Comparison of ENCODE assay signal across 8 cellular contexts in the genomic region with DNA sequence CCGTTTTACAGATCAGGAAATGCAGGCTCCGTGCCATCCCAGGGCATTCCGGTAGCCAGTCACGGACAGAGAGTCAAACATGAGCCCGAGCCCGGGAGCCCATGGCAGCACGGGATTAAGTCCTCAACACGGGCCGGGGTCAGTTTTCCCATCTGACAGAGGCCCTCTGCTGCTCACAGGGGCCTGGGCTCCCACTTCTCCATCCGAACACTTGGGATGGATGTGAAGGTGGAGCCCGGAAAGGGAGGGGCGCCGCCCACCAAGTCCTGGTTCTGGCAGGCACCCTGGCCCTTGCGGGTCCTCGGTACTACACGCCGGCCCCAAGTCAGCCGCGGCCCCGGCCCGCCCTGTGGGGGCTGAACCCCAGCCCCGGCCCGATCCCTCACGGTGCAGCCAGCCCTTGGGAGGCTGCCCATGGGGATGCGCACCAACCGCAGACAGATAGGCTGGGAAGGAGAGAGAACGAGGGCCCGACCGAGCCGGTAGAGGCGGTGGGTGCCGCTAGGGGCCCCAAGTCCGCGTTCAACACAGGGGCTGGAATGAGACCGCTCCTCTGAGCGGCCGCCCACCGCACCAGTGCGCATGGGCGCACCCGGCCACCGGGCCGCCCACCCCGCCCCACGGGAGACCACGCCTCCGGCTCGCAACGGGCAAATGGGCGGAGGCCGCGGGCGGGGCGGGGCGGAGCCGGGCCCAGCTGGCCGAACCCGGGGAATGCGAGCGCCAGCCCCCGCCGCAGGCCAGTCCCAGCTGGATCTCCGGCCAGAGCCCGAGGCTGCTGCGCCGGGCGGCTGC. TPM values are rescaled to one million over a fixed set of nuclear protein-coding genes. Genes with fewer than 3 reads are reported as not detected.
DNase-seq lines count a peak whose midpoint lies in the region; ATAC-seq, FAIRE-seq and TF ChIP-seq lines count a peak whose summit lies in the region.

A gene (plus strand): TSS at position 743 of the 795 bp plus-strand sequence. CDS start 17,916 bp downstream, outside the sequence.

- peak within 1 kb of the TSS; percentile 73 for H3K4me3 ChIP-seq in right cardiac atrium (ENCODE audit: low read length)
- H3K4me3 ChIP-seq in uterus: peak within 1 kb of the TSS; percentile 68 to 90

- H3K4me1 Mint-ChIP-seq in T-helper 1 cell treated with Interleukin-12 subunit alpha and Interleukin-12 subunit beta and Interleukin-4 antibody, amounts not matched to agents 30 μg/mL and 1 μg/mL, for 36 hours (ENCODE audit: low read depth): peaks cover 6% of the 10 kb centered on the region

- no peaks in the 10 kb centered on the region for H3K9me3 Mint-ChIP-seq in T-helper 1 cell treated with Interleukin-12 subunit alpha and Interleukin-12 subunit beta and Interleukin-4 antibody, amounts not matched to agents 30 μg/mL and 1 μg/mL, for 36 hours

- no peak for TF ChIP-seq POLR2A in GM12892 (IDR thresholded peaks at IDR 0.05; ENCODE audit: low read depth, low read length)
- peak; percentile 91 to 99 for TF ChIP-seq POLR2A in uterus (IDR thresholded peaks at IDR 0.05)

- no peak within 1 kb of the TSS for H3K27ac Mint-ChIP-seq in T-helper 1 cell treated with Interleukin-12 subunit alpha and Interleukin-12 subunit beta and Interleukin-4 antibody, amounts not matched to agents 30 μg/mL and 1 μg/mL, for 36 hours

- H3K36me3 Mint-ChIP-seq in T-helper 1 cell treated with Interleukin-12 subunit alpha and Interleukin-12 subunit beta and Interleukin-4 antibody, amounts not matched to agents 30 μg/mL and 1 μg/mL, for 36 hours (ENCODE audit: low read depth): no peaks in the 10 kb centered on the region

- intact Hi-C loops in right cardiac atrium (cut with DNase I): no loop called here
- intact Hi-C loops in uterus (cut with DNase I; ENCODE audit: low total_unique reads): no loop called here

- no peaks in the 10 kb centered on the region for H3K9me3 ChIP-seq in right cardiac atrium (ENCODE audit: control insufficient read depth, low read length)
- no peaks in the 10 kb centered on the region for H3K9me3 ChIP-seq in uterus

- WGBS in right cardiac atrium: under 1% methylated on average over 67 of the region's 67 CpGs

- FAIRE-seq in GM12892 (lab: Jason Lieb, UNC): peak; percentile 100

- DNase-seq in GM12892 (ENCODE audit: insufficient read length) (peak; percentile 97), NCI-H128 (lab: John Stamatoyannopoulos, UW; ENCODE audit: unreplicated experiment) (peak; percentile 64), right cardiac atrium (peak; percentile 94 to 98 (median 98)), putamen (ENCODE audit: low spot score) (peak; percentile 93), uterus (peak; percentile 90 to 95)

- H3K27me3 ChIP-seq in right cardiac atrium (ENCODE audit: control insufficient read depth, insufficient read depth): no peaks in the 10 kb centered on the region
- no peaks in the 10 kb centered on the region for H3K27me3 ChIP-seq in uterus

- peaks cover 34% of the 10 kb centered on the region for H3K27me3 Mint-ChIP-seq in T-helper 1 cell treated with Interleukin-12 subunit alpha and Interleukin-12 subunit beta and Interleukin-4 antibody, amounts not matched to agents 30 μg/mL and 1 μg/mL, for 36 hours (ENCODE audit: low read depth)

- peak within 1 kb of the TSS; percentile 82 for H3K4me3 Mint-ChIP-seq in T-helper 1 cell treated with Interleukin-12 subunit alpha and Interleukin-12 subunit beta and Interleukin-4 antibody, amounts not matched to agents 30 μg/mL and 1 μg/mL, for 36 hours

- peak within 1 kb of the TSS; percentile 75 for H3K27ac ChIP-seq in angular gyrus (ENCODE audit: low read depth, low read length)
- peak within 1 kb of the TSS; percentile 49 for H3K27ac ChIP-seq in right cardiac atrium (ENCODE audit: low read length)
- H3K27ac ChIP-seq in uterus: peak within 1 kb of the TSS; percentile 88 to 96

- H3K36me3 ChIP-seq in uterus: no peaks in the 10 kb centered on the region

- ATAC-seq in HG02759 (IDR thresholded peaks at IDR 0.05; ENCODE audit: unreplicated experiment) (peak; percentile 96), right cardiac atrium (peak; percentile 98)

- TF ChIP-seq CTCF in uterus (IDR thresholded peaks at IDR 0.05): peak; percentile 15 to 44 (median 30)

- H3K4me1 ChIP-seq in right cardiac atrium (ENCODE audit: control insufficient read depth, insufficient read depth, low read length): no peaks in the 10 kb centered on the region
- no peaks in the 10 kb centered on the region for H3K4me1 ChIP-seq in uterus

RNA-seq across cellular contexts. Expression of the gene that starts here (rescaled TPM):
- polyA plus RNA-seq in GM12892 (2012; ENCODE audit: missing spikeins): not detected
- total RNA-seq in right cardiac atrium (1 to 10 TPM; 4.6 to 6.9 (median 5.5) TPM), uterus (10 to 100 TPM in 2 of 4 donors, 1 to 10 TPM in 2; 1.8 to 16.6 (median 8.0) TPM)
- 2.9 TPM for polyA plus RNA-seq in right cardiac atrium

Comparison
In these comparisons a context has a peak if more than half of its experiments do, and no peak if none do; other contexts are left out.
1. Peak in every context shown above with its lines: DNase-seq, ATAC-seq, H3K4me3 ChIP-seq and H3K27ac ChIP-seq.